In the genomic region with DNA sequence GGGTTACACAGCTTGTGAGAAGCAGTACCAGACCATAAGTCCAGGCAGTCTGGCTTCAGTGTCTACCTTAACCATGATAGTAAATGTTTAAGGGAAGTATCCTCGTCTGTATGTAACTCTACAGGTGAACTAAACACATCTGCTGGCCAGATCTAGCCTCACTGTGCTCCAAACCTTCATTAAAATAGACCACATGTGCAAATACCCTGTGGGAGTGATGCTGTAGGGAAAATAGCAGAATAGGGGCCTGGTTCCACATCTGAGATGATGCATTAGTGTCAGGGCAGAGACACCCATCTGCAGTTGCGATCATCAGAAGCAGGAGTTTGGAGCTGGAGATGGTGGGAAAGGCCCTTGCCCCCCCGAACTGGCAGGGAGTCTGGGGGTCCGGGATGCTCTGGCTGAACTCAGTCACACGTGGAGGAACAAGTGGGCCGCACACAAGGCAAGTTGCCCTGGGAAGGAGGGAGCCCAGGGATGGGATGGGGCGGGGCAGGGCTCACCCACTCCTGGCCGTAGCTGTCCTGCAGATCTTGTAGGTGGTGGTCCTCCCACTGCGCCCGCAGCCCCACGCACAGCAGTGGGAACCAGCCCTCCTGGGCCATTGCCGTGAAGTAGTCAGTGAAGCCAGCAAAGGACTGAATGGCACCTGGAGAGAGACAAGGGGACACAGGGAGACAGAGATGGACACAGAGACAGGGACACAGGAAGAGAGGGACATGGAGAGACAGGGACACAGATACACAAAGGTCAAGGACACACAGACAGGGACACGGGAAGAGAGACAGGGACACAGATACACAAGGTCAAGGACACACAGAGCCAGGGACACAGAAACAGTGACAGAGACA, we compare ENCODE assay signal across 25 cellular contexts. TPM values are rescaled to one million over a fixed set of nuclear protein-coding genes. Genes with fewer than 3 reads are reported as not detected.
"Had no signal": no experiment of that assay in that cellular context is flagged by ENCODE, and none has a peak within 500 bp of the region (broad histone marks: within the 10 kb centered on the region; RNA-seq: fewer than 3 reads in every experiment).

No MANE protein-coding gene starts in this region.

- H3K4me3 Mint-ChIP-seq: immature natural killer cell; naive thymus-derived CD8-positive, alpha-beta T cell; T-helper 2 cell treated with Interferon-gamma antibody and Interleukin-4, amounts not matched to agents 5 μg/mL and 100 μg/mL, for 36 hours had no signal

- H3K9me3 Mint-ChIP-seq: immature natural killer cell; naive thymus-derived CD8-positive, alpha-beta T cell; T-helper 2 cell treated with Interferon-gamma antibody and Interleukin-4, amounts not matched to agents 5 μg/mL and 100 μg/mL, for 36 hours had no signal

- H3K27ac ChIP-seq: heart left ventricle, right atrium auricular region, skin epidermis, tibial nerve, vagina had no signal

- DNase-seq: activated CD4-positive, alpha-beta T cell treated with anti-CD3 and anti-CD28 coated beads, Interleukin-2, amount 50 U/mL, for 1 hour; activated CD4-positive, CD25-positive, alpha-beta regulatory T cell; activated CD8-positive, alpha-beta memory T cell treated with anti-CD3 and anti-CD28 coated beads for 24 hours; activated gamma-delta T cell treated with Interleukin-2 at 50 U/mL for 16 hours; aorta; cerebellar nuclear complex; effector memory CD4-positive, alpha-beta T cell; foreskin melanocyte; heart left ventricle; immature natural killer cell; mesenchymal stem cell; stimulated activated CD4-positive, alpha-beta T cell treated with anti-CD3 and anti-CD28 coated beads, Interleukin-4, amount 100 ng/mL, for 24 hours; stimulated activated naive CD4-positive, alpha-beta T cell; SW 1271 had no signal

- ATAC-seq: heart left ventricle; naive thymus-derived CD8-positive, alpha-beta T cell had no signal

- H3K9me3 ChIP-seq: heart left ventricle, right atrium auricular region, tibial nerve, vagina had no signal

- H3K27ac Mint-ChIP-seq: progenitor cell of endocrine pancreas; T-helper 2 cell treated with Interferon-gamma antibody and Interleukin-4, amounts not matched to agents 5 μg/mL and 100 μg/mL, for 36 hours had no signal

RNA-seq across cellular contexts. Expression of a gene that starts 10.7 kb away (rescaled TPM):
- total RNA-seq: aorta; fibroblast of lung; heart left ventricle; liver; mucosa of gallbladder; naive thymus-derived CD8-positive, alpha-beta T cell; progenitor cell of endocrine pancreas; right atrium auricular region; subcutaneous adipose tissue; vagina had no signal

RNA-seq across cellular contexts. Expression of a gene that starts 19.5 kb away (rescaled TPM):
- total RNA-seq: aorta; fibroblast of lung; heart left ventricle; liver; mucosa of gallbladder; naive thymus-derived CD8-positive, alpha-beta T cell; progenitor cell of endocrine pancreas; right atrium auricular region; subcutaneous adipose tissue; tibial nerve; vagina had no signal

RNA-seq across cellular contexts. Expression of a gene that starts 24.6 kb away (rescaled TPM):
- total RNA-seq: aorta, heart left ventricle, liver, mucosa of gallbladder, right atrium auricular region, subcutaneous adipose tissue, tibial nerve had no signal

RNA-seq across cellular contexts. Expression of a gene that starts 33.2 kb away (rescaled TPM):
- total RNA-seq: aorta; fibroblast of lung; heart left ventricle; liver; mucosa of gallbladder; naive thymus-derived CD8-positive, alpha-beta T cell; progenitor cell of endocrine pancreas; right atrium auricular region; subcutaneous adipose tissue; tibial nerve; vagina had no signal
